Comparison of ENCODE assay signal across 17 cellular contexts in genomic region chr12:1174659-1175058, GRCh38.
"Had no signal": no experiment of that assay in that cellular context is flagged by ENCODE, and none has a peak within 500 bp of the region (broad histone marks: within the 10 kb centered on the region; RNA-seq: fewer than 3 reads in every experiment).

No MANE protein-coding gene starts in this region.

- H3K36me3 ChIP-seq: left lung, prostate gland, right lobe of liver had no signal

- DNase-seq: activated CD4-positive, alpha-beta memory T cell treated with anti-CD3 and anti-CD28 coated beads for 36 hours; activated CD8-positive, alpha-beta memory T cell treated with anti-CD3 and anti-CD28 coated beads, Interleukin-2, amount 50 U/mL, for 4 hours; activated naive CD4-positive, alpha-beta T cell; activated T-cell treated with anti-CD3 and anti-CD28 coated beads, Interleukin-2, amount 50 U/mL, for 72 hours; left lung; occipital lobe; right lobe of liver; spleen; stimulated activated CD4-positive, alpha-beta T cell treated with anti-CD3 and anti-CD28 coated beads, Interleukin-1b, Interleukin-23, amount 100 ng/mL, for 48 hours had no signal

- H3K27ac ChIP-seq: ascending aorta, epithelial cell of prostate, gastroesophageal sphincter, left lung, prostate gland, right lobe of liver, spleen, tibial nerve had no signal

- H3K4me3 Mint-ChIP-seq: activated CD4-positive, alpha-beta memory T cell treated with anti-CD3 and anti-CD28 coated beads for 36 hours; memory B cell; natural killer cell treated with Interleukin-12 subunit alpha and Interleukin-12 subunit beta and Interleukin-15 and Interleukin-18, amount 100 ng/mL, for 72 hours; stimulated activated memory B cell treated with anti-CD40 and anti-IgM and Interleukin-4, amounts not matched to agents 10 μg/mL and 1 μg/mL and 100 μg/mL, for 72 hours had no signal

- H3K27me3 Mint-ChIP-seq: activated CD4-positive, alpha-beta memory T cell treated with anti-CD3 and anti-CD28 coated beads for 36 hours; memory B cell; natural killer cell treated with Interleukin-12 subunit alpha and Interleukin-12 subunit beta and Interleukin-15 and Interleukin-18, amount 100 ng/mL, for 72 hours; stimulated activated memory B cell treated with anti-CD40 and anti-IgM and Interleukin-4, amounts not matched to agents 10 μg/mL and 1 μg/mL and 100 μg/mL, for 72 hours had no signal

- H3K4me1 ChIP-seq: ascending aorta, gastroesophageal sphincter, left lung, right lobe of liver, tibial nerve had no signal

- H3K4me1 Mint-ChIP-seq: memory B cell; stimulated activated memory B cell treated with anti-CD40 and anti-IgM and Interleukin-4, amounts not matched to agents 10 μg/mL and 1 μg/mL and 100 μg/mL, for 72 hours had no signal

- H3K27me3 ChIP-seq: ascending aorta, gastroesophageal sphincter, left lung, right lobe of liver, spleen, tibial nerve had no signal

- H3K4me3 ChIP-seq: ascending aorta, gastroesophageal sphincter, left lung, prostate gland, right lobe of liver, spleen, tibial nerve had no signal

- H3K9me3 Mint-ChIP-seq: activated CD4-positive, alpha-beta memory T cell treated with anti-CD3 and anti-CD28 coated beads for 36 hours; activated T-cell treated with anti-CD3 and anti-CD28 coated beads, Interleukin-2, amount 50 U/mL, for 72 hours; memory B cell; natural killer cell treated with Interleukin-12 subunit alpha and Interleukin-12 subunit beta and Interleukin-15 and Interleukin-18, amount 100 ng/mL, for 72 hours; stimulated activated memory B cell treated with anti-CD40 and anti-IgM and Interleukin-4, amounts not matched to agents 10 μg/mL and 1 μg/mL and 100 μg/mL, for 72 hours had no signal

- H3K36me3 Mint-ChIP-seq: natural killer cell treated with Interleukin-12 subunit alpha and Interleukin-12 subunit beta and Interleukin-15 and Interleukin-18, amount 100 ng/mL, for 72 hours had no signal

- H3K9me3 ChIP-seq: ascending aorta, gastroesophageal sphincter, left lung, prostate gland, right lobe of liver, spleen, tibial nerve had no signal

- H3K27ac Mint-ChIP-seq: activated CD4-positive, alpha-beta memory T cell treated with anti-CD3 and anti-CD28 coated beads for 36 hours; activated T-cell treated with anti-CD3 and anti-CD28 coated beads, Interleukin-2, amount 50 U/mL, for 72 hours; memory B cell; natural killer cell treated with Interleukin-12 subunit alpha and Interleukin-12 subunit beta and Interleukin-15 and Interleukin-18, amount 100 ng/mL, for 72 hours; stimulated activated memory B cell treated with anti-CD40 and anti-IgM and Interleukin-4, amounts not matched to agents 10 μg/mL and 1 μg/mL and 100 μg/mL, for 72 hours had no signal

- ATAC-seq: activated T-cell treated with anti-CD3 and anti-CD28 coated beads, Interleukin-2, amount 50 U/mL, for 72 hours; gastroesophageal sphincter; natural killer cell treated with Interleukin-12 subunit alpha and Interleukin-12 subunit beta and Interleukin-15 and Interleukin-18, amount 100 ng/mL, for 72 hours; right lobe of liver; stimulated activated memory B cell treated with anti-CD40 and anti-IgM and Interleukin-4, amounts not matched to agents 10 μg/mL and 1 μg/mL and 100 μg/mL, for 72 hours had no signal
